In the genomic region with DNA sequence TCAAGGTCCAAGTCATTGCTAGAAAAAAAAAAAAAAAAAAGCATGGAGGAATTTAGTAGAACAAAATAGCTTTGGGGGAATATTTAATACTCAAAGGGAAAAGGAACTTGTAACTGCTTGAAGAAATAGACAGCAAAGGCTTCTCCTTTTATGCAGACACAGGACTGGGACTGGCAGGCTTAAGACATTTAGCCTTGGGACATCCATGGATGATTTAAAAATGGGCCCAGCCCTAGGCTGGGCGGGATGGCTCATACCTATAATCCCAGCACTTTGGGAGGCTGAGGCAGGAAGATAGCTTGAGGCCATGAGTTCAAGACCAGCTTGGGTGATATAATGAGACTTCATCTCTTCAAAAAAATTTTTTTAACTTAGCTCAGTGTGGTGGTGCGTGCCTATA, we compare ENCODE assay signal across 9 cellular contexts. TPM values are rescaled to one million over a fixed set of nuclear protein-coding genes. Genes with fewer than 3 reads are reported as not detected.
"Had no signal": no experiment of that assay in that cellular context is flagged by ENCODE, and none has a peak within 500 bp of the region (broad histone marks: within the 10 kb centered on the region; RNA-seq: fewer than 3 reads in every experiment).

No MANE protein-coding gene starts in this region.

- ATAC-seq: GM23338, HCT116 had no signal

- H3K9me3 ChIP-seq: HAP-1 had no signal

- DNase-seq: GM23248, GOT3, H7, H9, HCEC 1CT, HFFc6 had no signal

- H3K27ac ChIP-seq: GM23248 had no signal

- H3K4me2 ChIP-seq: GM23338 had no signal

- H3K4me1 ChIP-seq: HAP-1 had no signal

- H3K4me3 ChIP-seq: GM23248, GM23338, HAP-1 had no signal

- H3K9ac ChIP-seq: GM23248 had no signal

- H3K36me3 ChIP-seq: HAP-1 had no signal

- H2AFZ ChIP-seq: GM23248, GM23338 had no signal

RNA-seq across cellular contexts. Expression of a gene that starts 41.2 kb away (rescaled TPM):
- total RNA-seq: GM23248, GM23338, H9, HFFc6 had no signal
- polyA plus RNA-seq: GM23248, GM23338 had no signal
